Comparison of ENCODE assay signal across 12 cellular contexts in the genomic region with DNA sequence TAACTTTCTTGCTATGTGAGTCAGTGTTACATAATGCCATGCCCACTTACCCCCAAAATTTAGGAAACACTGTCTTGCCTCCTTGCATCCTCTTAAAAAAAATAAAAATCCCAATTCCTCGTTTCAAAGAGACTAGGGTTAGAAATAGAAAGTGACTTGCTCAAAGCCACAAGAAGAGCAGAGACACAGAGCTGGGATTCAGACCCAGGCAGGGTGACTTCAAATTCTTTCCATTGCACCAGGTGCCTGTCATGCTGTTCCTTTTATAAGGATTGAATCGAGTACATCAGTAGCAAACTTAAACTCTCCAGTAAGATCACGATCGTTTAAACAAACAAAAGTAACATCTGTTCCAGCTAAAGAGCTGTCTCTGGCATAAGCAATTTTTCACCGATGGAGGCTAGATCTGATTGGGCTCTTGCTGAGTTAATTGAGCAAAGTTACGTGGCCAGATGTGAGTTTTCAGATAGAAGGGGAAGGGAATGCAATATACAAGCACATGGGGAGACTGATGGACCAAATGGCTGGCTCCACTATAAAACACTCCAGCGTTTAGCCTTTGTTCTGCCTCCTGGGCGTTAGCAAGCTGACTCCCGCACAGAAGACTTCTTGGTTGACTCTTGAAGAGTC.
DNase-seq lines count a peak whose midpoint lies in the region; ATAC-seq and TF ChIP-seq lines count a peak whose summit lies in the region.
"Had no signal": no experiment of that assay in that cellular context is flagged by ENCODE, and none has a peak within 500 bp of the region (broad histone marks: within the 10 kb centered on the region; RNA-seq: fewer than 3 reads in every experiment).

No MANE protein-coding gene starts in this region.

- no TSS peak for BruUV-seq in OCI-LY7 (replicated peaks; lab: Mats Ljungman, UMichigan)
- BruUV-seq in PC-3 (replicated peaks; lab: Mats Ljungman, UMichigan) = no TSS peak

- peak overlapping the region; percentile 33; the same call in 1 of the 2 replicates for H2AFZ ChIP-seq in GM23248
- peak overlapping the region; percentile 91 for H2AFZ ChIP-seq in OCI-LY7 (ENCODE audit: low read length)
- no peak overlapping the region for H2AFZ ChIP-seq in mesenchymal stem cell (ENCODE audit: low read depth, low read length)
- H2AFZ ChIP-seq in PC-3 (ENCODE audit: low read length) = no peak overlapping the region

- DNase-seq in AG04450 (ENCODE audit: low read depth, low spot score) (peak; percentile 43), GM23248 (peak; percentile 28), OCI-LY7 (ENCODE audit: low spot score) (no peak), mesenchymal stem cell (peak; percentile 49), NCI-H2107 treated with DMSO at 0.1 percent for 48 hours (lab: John Stamatoyannopoulos, UW; ENCODE audit: unreplicated experiment) (no peak), PC-3 (no peak), T1000 (lab: John Stamatoyannopoulos, UW) (no peak)
- DNase-seq: activated CD4-positive, CD25-positive, alpha-beta regulatory T cell treated with anti-CD3 and anti-CD28 coated beads, Interleukin-2, amount 50 U/mL, for 72 hours; hippocampal formation; NCI-H526; ovary had no signal

- TF ChIP-seq CTCF in AG04450 (IDR thresholded peaks at IDR 0.05; ENCODE audit: low read depth, low read length) = no peak
- TF ChIP-seq CTCF in OCI-LY7 (conservative IDR thresholded peaks at IDR 0.05; ENCODE audit: low read length) = no peak
- TF ChIP-seq CTCF in PC-3 (conservative IDR thresholded peaks at IDR 0.05; ENCODE audit: low read depth, low read length) = no peak

- H3K9me2 ChIP-seq in GM23248 (ENCODE audit: insufficient read depth) = no peaks in the 10 kb centered on the region
- H3K9me2 ChIP-seq in OCI-LY7 (ENCODE audit: insufficient read depth, low read length) = no peaks in the 10 kb centered on the region
- H3K9me2 ChIP-seq in PC-3 (replicated peaks; ENCODE audit: low read length) = no peaks in the 10 kb centered on the region

- no peak overlapping the region for H3K4ac ChIP-seq in mesenchymal stem cell (ENCODE audit: low read depth in 1 of 2, low read length in 2 of 2)

- H3K27ac ChIP-seq in AG04450 (ENCODE audit: low read depth, low read length) = no peak overlapping the region
- H3K27ac ChIP-seq in GM23248 = no peak overlapping the region
- peak overlapping the region; percentile 25 for H3K27ac ChIP-seq in OCI-LY7 (ENCODE audit: low read depth, low read length, poor library complexity, severe bottlenecking)
- H3K27ac ChIP-seq in mesenchymal stem cell (ENCODE audit: low read length, poor library complexity, severe bottlenecking) = no peak overlapping the region
- no peak overlapping the region for H3K27ac ChIP-seq in PC-3 (ENCODE audit: low read length)
- H3K27ac ChIP-seq: ovary had no signal

- H2AK5ac ChIP-seq in mesenchymal stem cell (ENCODE audit: low read length, severe bottlenecking) = no peak overlapping the region

- H3K23ac ChIP-seq in mesenchymal stem cell (ENCODE audit: low read length in 2 of 2) = peak overlapping the region in 1 of 2 experiments; percentile 69

- no peak overlapping the region for H4K8ac ChIP-seq in mesenchymal stem cell (ENCODE audit: low read length)

- no peak overlapping the region for H2BK12ac ChIP-seq in mesenchymal stem cell (ENCODE audit: low read length in 2 of 2)

- H3K9ac ChIP-seq in GM23248 (no peak overlapping the region), mesenchymal stem cell (ENCODE audit: low read length) (peak overlapping the region; percentile 31), PC-3 (ENCODE audit: low read length) (no peak overlapping the region)

- ATAC-seq in PC-3 = no peak
- ATAC-seq in GM19351 (IDR thresholded peaks at IDR 0.05; ENCODE audit: unreplicated experiment) = no peak

- CTCF ChIA-PET in AG04450 (lab: Charles Lee) = no interaction called here
- CTCF ChIA-PET in OCI-LY7 (lab: Charles Lee; ENCODE audit: unreplicated experiment) = interaction anchor here (1.4 to 5.9 kb wide), 2 partner anchors 11 to 26 kb away, joined by 3 to 48 read pairs; no protein-coding TSS in a partner anchor
- CTCF ChIA-PET in PC-3 (lab: Charles Lee) = no interaction called here

- H3K79me2 ChIP-seq in GM23248 (ENCODE audit: insufficient read depth) (no peaks in the 10 kb centered on the region), OCI-LY7 (ENCODE audit: insufficient read depth, low read depth, low read length) (no peaks in the 10 kb centered on the region), PC-3 (ENCODE audit: low read length) (no peaks in the 10 kb centered on the region)

- POLR2A ChIA-PET in AG04450 (lab: Yijun Ruan, JAX) = interaction anchor here (1.1 kb wide), 1 partner anchor 92 kb away, joined by 4 read pairs; no protein-coding TSS in a partner anchor
- POLR2A ChIA-PET in OCI-LY7 (lab: Charles Lee) = interaction anchor here (0.7 to 14.8 kb wide), 15 partner anchors 11 to 232 kb away, joined by 3 to 224 read pairs (median 4); no protein-coding TSS in a partner anchor
- POLR2A ChIA-PET in PC-3 (lab: Charles Lee; ENCODE audit: unreplicated experiment) = interaction anchor here (0.6 kb wide), 1 partner anchor 10 kb away, joined by 4 read pairs; no protein-coding TSS in a partner anchor

- H3K18ac ChIP-seq in mesenchymal stem cell (ENCODE audit: low read depth in 1 of 2, low read length in 2 of 2) = peak overlapping the region in 1 of 2 experiments; percentile 12

- H2BK15ac ChIP-seq in mesenchymal stem cell (ENCODE audit: low read depth, poor library complexity, severe bottlenecking) = no peak overlapping the region

- no peak overlapping the region for H3K4me2 ChIP-seq in GM23248 (ENCODE audit: unreplicated experiment)
- peak overlapping the region; percentile 37 for H3K4me2 ChIP-seq in OCI-LY7 (ENCODE audit: low read length)
- H3K4me2 ChIP-seq in mesenchymal stem cell (ENCODE audit: low read length, poor library complexity, severe bottlenecking) = no peak overlapping the region
- no peak overlapping the region for H3K4me2 ChIP-seq in PC-3 (ENCODE audit: low read length)

- H3K36me3 ChIP-seq in GM23248 (ENCODE audit: low read depth) = no peaks in the 10 kb centered on the region
- H3K36me3 ChIP-seq in OCI-LY7 (ENCODE audit: insufficient read depth, low read length) = no peaks in the 10 kb centered on the region
- no peaks in the 10 kb centered on the region for H3K36me3 ChIP-seq in mesenchymal stem cell (ENCODE audit: control insufficient read depth in 1 of 2, insufficient read depth in 2 of 2, low read depth in 1 of 2, low read length in 2 of 2)
- H3K36me3 ChIP-seq in PC-3 (ENCODE audit: low read depth, low read length) = no peaks in the 10 kb centered on the region
- H3K36me3 ChIP-seq: ovary had no signal

- no peak overlapping the region for H4K91ac ChIP-seq in mesenchymal stem cell (ENCODE audit: low read length)

- H3K79me1 ChIP-seq in mesenchymal stem cell (replicated peaks; ENCODE audit: low read length, poor library complexity, severe bottlenecking) = peaks cover 7% of the 10 kb centered on the region

- H3K27me3 ChIP-seq in AG04450 (ENCODE audit: control insufficient read depth, insufficient read depth, low read length) (no peaks in the 10 kb centered on the region), GM23248 (replicated peaks; ENCODE audit: insufficient read depth) (no peaks in the 10 kb centered on the region), mesenchymal stem cell (ENCODE audit: control insufficient read depth in 1 of 2, insufficient read depth in 1 of 2, low read length in 2 of 2) (no peaks in the 10 kb centered on the region), PC-3 (ENCODE audit: low read length) (no peaks in the 10 kb centered on the region)
- H3K27me3 ChIP-seq: ovary had no signal

- no peak overlapping the region for H2BK120ac ChIP-seq in mesenchymal stem cell (ENCODE audit: low read depth, low read length)

- in situ Hi-C loops in GM23248 (cut with MboI) = no loop called here

- no peak overlapping the region for H2BK5ac ChIP-seq in mesenchymal stem cell (ENCODE audit: low read depth, low read length, poor library complexity, severe bottlenecking)

- intact Hi-C loops in OCI-LY7 (cut with micrococcal nuclease; ENCODE audit: unreplicated experiment) = no loop called here
- intact Hi-C loops in PC-3 (cut with micrococcal nuclease) = no loop called here

- WGBS in GM23248 (ENCODE audit: low coverage in 1 of 2, low lambda C conversion rate in 2 of 2, missing lambda C conversion rate in 2 of 2), 2 experiments = 33% methylated on average over 9 of the region's 9 CpGs
- 62% methylated on average over 7 of the region's 9 CpGs for WGBS in mesenchymal stem cell

- H3K9me3 ChIP-seq in AG04450 (ENCODE audit: control insufficient read depth, insufficient read depth, low read length) (no peaks in the 10 kb centered on the region), GM23248 (ENCODE audit: low read depth) (no peaks in the 10 kb centered on the region), OCI-LY7 (ENCODE audit: low read length) (no peaks in the 10 kb centered on the region), mesenchymal stem cell (ENCODE audit: control insufficient read depth, low read length) (no peaks in the 10 kb centered on the region), PC-3 (ENCODE audit: low read length) (no peaks in the 10 kb centered on the region)
- H3K9me3 ChIP-seq: ovary had no signal

- H3K14ac ChIP-seq in mesenchymal stem cell (ENCODE audit: low read length in 2 of 2) = no peak overlapping the region

- no peaks in the 10 kb centered on the region for H4K20me1 ChIP-seq in GM23248 (ENCODE audit: insufficient read depth)
- no peaks in the 10 kb centered on the region for H4K20me1 ChIP-seq in OCI-LY7 (ENCODE audit: insufficient read depth, low read length)
- H4K20me1 ChIP-seq in PC-3 (ENCODE audit: low read length) = no peaks in the 10 kb centered on the region

- no peak overlapping the region; the same call in 1 of the 2 replicates for H3K4me3 ChIP-seq in AG04450 (ENCODE audit: low read depth, low read length)
- no peak overlapping the region for H3K4me3 ChIP-seq in GM23248
- H3K4me3 ChIP-seq in OCI-LY7 (ENCODE audit: low read depth, low read length, poor library complexity, severe bottlenecking) = no peak overlapping the region
- H3K4me3 ChIP-seq in mesenchymal stem cell (ENCODE audit: insufficient read depth in 1 of 2, low read depth in 1 of 2, low read length in 2 of 2) = no peak overlapping the region
- no peak overlapping the region for H3K4me3 ChIP-seq in PC-3 (ENCODE audit: low read length)
- H3K4me3 ChIP-seq: ovary had no signal

- H3F3A ChIP-seq in GM23248 (ENCODE audit: insufficient read depth) (no peaks in the 10 kb centered on the region), PC-3 (ENCODE audit: low read length, unreplicated experiment) (no peaks in the 10 kb centered on the region)

- peaks cover 6% of the 10 kb centered on the region; the same call in 1 of the 2 replicates for H3K4me1 ChIP-seq in GM23248 (ENCODE audit: insufficient read depth)
- peaks cover 89% of the 10 kb centered on the region for H3K4me1 ChIP-seq in OCI-LY7 (ENCODE audit: insufficient read depth, low read length, poor library complexity, severe bottlenecking)
- no peaks in the 10 kb centered on the region for H3K4me1 ChIP-seq in mesenchymal stem cell (ENCODE audit: control insufficient read depth, insufficient read depth, low read depth, low read length)
- no peaks in the 10 kb centered on the region for H3K4me1 ChIP-seq in PC-3 (ENCODE audit: insufficient read depth, low read length)

Comparison
In these comparisons a context has a peak if more than half of its experiments do, and no peak if none do; other contexts are left out.
1. DNase-seq: peak in AG04450 (single experiment), GM23248 (single experiment) and mesenchymal stem cell (single experiment); none in OCI-LY7 (single experiment), NCI-H2107 treated with DMSO at 0.1 percent for 48 hours (single experiment), PC-3 (single experiment) and T1000 (single experiment).
2. H2AFZ ChIP-seq: peak in GM23248 (single experiment) and OCI-LY7 (single experiment); none in mesenchymal stem cell (single experiment) and PC-3 (single experiment).